ENCODE assay signal across 32 cellular contexts in the genomic region with DNA sequence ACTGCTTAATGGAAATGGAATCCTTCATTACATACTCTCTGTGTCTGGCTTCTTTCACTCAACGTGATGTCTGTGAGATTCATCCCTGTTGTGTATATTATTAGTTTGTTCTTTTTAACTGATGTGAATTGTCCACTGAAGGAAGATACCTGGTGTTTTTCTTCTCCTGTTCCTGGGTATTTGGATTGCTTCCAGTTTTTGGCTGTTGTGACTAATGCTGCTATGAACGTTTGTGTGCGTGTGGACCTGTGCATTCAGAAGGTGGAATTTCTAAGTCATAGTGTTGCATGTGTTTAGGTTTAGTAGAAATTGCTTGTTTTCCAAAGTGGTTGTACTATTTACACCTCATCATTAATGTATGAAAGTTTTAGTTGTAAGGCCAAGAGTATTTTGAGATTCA. TPM values are rescaled to one million over a fixed set of nuclear protein-coding genes. Genes with fewer than 3 reads are reported as not detected.
DNase-seq lines count a peak whose midpoint lies in the region; ATAC-seq, FAIRE-seq and TF ChIP-seq lines count a peak whose summit lies in the region.
"Had no signal": no experiment of that assay in that cellular context is flagged by ENCODE, and none has a peak within 500 bp of the region (broad histone marks: within the 10 kb centered on the region; RNA-seq: fewer than 3 reads in every experiment).

No MANE protein-coding gene starts in this region.

- DNase-seq in ELR (ENCODE audit: low read depth) (peak; percentile 38), RKO (ENCODE audit: low spot score) (peak; percentile 12), dermis microvascular lymphatic vessel endothelial cell (ENCODE audit: low read depth in 2 of 2) (peak; percentile 32 to 66), keratinocyte (ENCODE audit: low read depth, low spot score) (no peak), NCI-H526 treated with DMSO at 0.1 percent for 48 hours (lab: John Stamatoyannopoulos, UW) (no peak), NCI-H1436 (lab: John Stamatoyannopoulos, UW) (no peak)
- DNase-seq: activated CD4-positive, alpha-beta T cell treated with anti-CD3 and anti-CD28 coated beads, Interleukin-2, amount 10 ng/mL, durations not matched to agents 24 days and 14 days; activated effector memory CD4-positive, alpha-beta T cell treated with anti-CD3 and anti-CD28 coated beads, Interleukin-2, amount 50 U/mL, for 16 hours; activated naive CD8-positive, alpha-beta T cell treated with anti-CD3 and anti-CD28 coated beads, Interleukin-2, amount 10 ng/mL, durations not matched to agents 7 days and 5 days; activated T-cell treated with anti-CD3 and anti-CD28 coated beads, Interleukin-2, amount 50 U/mL, for 1 hour; cerebellar nuclear complex; DMS79 treated with DMSO at 0.1 percent for 48 hours; erythroblast; GOT3; left ventricle myocardium inferior; naive B cell; NCI-H1092; NCI-H2029; NCI-H2227 treated with DMSO at 0.1 percent for 48 hours; NCI-H774; sigmoid colon; stimulated activated CD4-positive, alpha-beta T cell treated with anti-CD3 and anti-CD28 coated beads, Interleukin-4, amount 100 ng/mL, for 24 hours; substantia nigra had no signal

- H3K9me3 ChIP-seq in keratinocyte (ENCODE audit: control insufficient read depth, low read depth, low read length), result peaks cover 1% of the 10 kb centered on the region
- H3K9me3 ChIP-seq: neutrophil had no signal

- H3K79me2 ChIP-seq in keratinocyte (ENCODE audit: control insufficient read depth, insufficient read depth, low read length), result peaks cover 18% of the 10 kb centered on the region

- no peak overlapping the region for H3K4me3 ChIP-seq in keratinocyte (ENCODE audit: control insufficient read depth in 2 of 3, extremely low read depth in 1 of 3, insufficient read depth in 2 of 3, low read depth in 1 of 3, low read length in 3 of 3)
- H3K4me3 ChIP-seq: BLaER1, hepatocyte, left ventricle myocardium inferior, sigmoid colon had no signal

- H3K27me3 ChIP-seq in keratinocyte (ENCODE audit: control insufficient read depth, extremely low read depth, insufficient read depth, low read length), result no peaks in the 10 kb centered on the region
- H3K27me3 ChIP-seq: BLaER1, hepatocyte, neutrophil, sigmoid colon had no signal

- dilution Hi-C loops in keratinocyte (cut with MboI; ENCODE audit: extremely low pct_ligation_motif_present, low sequenced_read_pairs), result no loop called here

- peak overlapping the region; percentile 45 for H3K27ac ChIP-seq in keratinocyte (ENCODE audit: control insufficient read depth, insufficient read depth, low read length)
- H3K27ac ChIP-seq: BLaER1, hepatocyte, left ventricle myocardium inferior, neutrophil, sigmoid colon, VCaP had no signal

- TF ChIP-seq CTCF in keratinocyte (optimal IDR thresholded peaks at IDR 0.05 in 1 of 3, IDR thresholded peaks at IDR 0.05 in 1 of 3, conservative IDR thresholded peaks at IDR 0.05 in 1 of 3; ENCODE audit: extremely low read depth in 1 of 3, insufficient read depth in 2 of 3, low read length in 3 of 3), result no peak

- ATAC-seq in GM21619 (IDR thresholded peaks at IDR 0.05; ENCODE audit: unreplicated experiment) (no peak), GM18502 (IDR thresholded peaks at IDR 0.05; ENCODE audit: poor library complexity, unreplicated experiment) (no peak)
- ATAC-seq: Right ventricle myocardium inferior; stimulated activated effector memory CD8-positive, alpha-beta T cell treated with anti-CD3 and anti-CD28 coated beads, Interleukin-12 subunit alpha, Interleukin-12 subunit beta, amount 100 ng/mL, for 72 hours had no signal

- peak overlapping the region; percentile 27 for H3K4me2 ChIP-seq in keratinocyte (ENCODE audit: control insufficient read depth, extremely low read depth, insufficient read depth, low read depth, low read length)
- H3K4me2 ChIP-seq: BLaER1, hepatocyte had no signal

- no peaks in the 10 kb centered on the region for H3K9me1 ChIP-seq in keratinocyte (ENCODE audit: control insufficient read depth, extremely low read depth, insufficient read depth, low read length)

- peaks cover 0 to 8% of the 10 kb centered on the region in 2 experiments for H3K36me3 ChIP-seq in keratinocyte (ENCODE audit: control insufficient read depth in 2 of 2, extremely low read depth in 1 of 2, insufficient read depth in 2 of 2, low read length in 2 of 2)
- H3K36me3 ChIP-seq: neutrophil had no signal

- H2AFZ ChIP-seq in keratinocyte (ENCODE audit: control insufficient read depth, low read length), result no peak overlapping the region
- H2AFZ ChIP-seq: hepatocyte had no signal

- peak; percentile 79 for FAIRE-seq in keratinocyte (lab: Jason Lieb, UNC)
- FAIRE-seq: frontal cortex had no signal

- H4K20me1 ChIP-seq in keratinocyte (ENCODE audit: control insufficient read depth, extremely low read depth, insufficient read depth, low read length), result peaks cover 2% of the 10 kb centered on the region

- H3K9ac ChIP-seq in keratinocyte (ENCODE audit: control insufficient read depth, extremely low read depth, insufficient read depth, low read length), result no peak overlapping the region
- H3K9ac ChIP-seq: BLaER1 had no signal

- peaks cover 14% of the 10 kb centered on the region for H3K4me1 ChIP-seq in keratinocyte (ENCODE audit: control insufficient read depth, extremely low read depth, insufficient read depth, low read length)
- H3K4me1 ChIP-seq: sigmoid colon had no signal

RNA-seq across cellular contexts. Expression of gene TULP4, which starts 3.8 kb away (rescaled TPM):
- total RNA-seq in dermis microvascular lymphatic vessel endothelial cell, result 55.1 and 67.3 TPM in 2 replicates
- polyA plus RNA-seq in keratinocyte, result 7.9 to 22.1 TPM (median 13.1 TPM) in 3 replicates
- 39.9 TPM for polyA plus RNA-seq in keratinocyte (2011; ENCODE audit: low read depth)
- 13.9 and 15.4 TPM in 2 replicates for polyA plus RNA-seq in keratinocyte (2011; cell fraction: cytosol; rRNA removed)
- 34.3 and 35.4 TPM in 2 replicates for polyA plus RNA-seq in keratinocyte (2011; cell fraction: nucleus; rRNA removed)
- polyA plus RNA-seq in keratinocyte (2012; ENCODE audit: low replicate concordance), result 12.3 and 25.5 TPM in 2 replicates
- polyA minus RNA-seq in keratinocyte, result 68.5 to 134 TPM (median 92.3 TPM) in 3 replicates
- polyA minus RNA-seq in keratinocyte (2011; cell fraction: cytosol; rRNA and poly(A)+ RNA removed), result 90.9 TPM
- 56.6 and 99.2 TPM in 2 replicates for polyA minus RNA-seq in keratinocyte (2011; cell fraction: nucleus; rRNA and poly(A)+ RNA removed)

Comparison
In these comparisons a context has a peak if more than half of its experiments do, and no peak if none do; other contexts are left out.
1. DNase-seq: peak in ELR (single experiment), RKO (single experiment) and dermis microvascular lymphatic vessel endothelial cell (2 of 2); none in keratinocyte (single experiment), NCI-H526 treated with DMSO at 0.1 percent for 48 hours (single experiment) and NCI-H1436 (single experiment).